ENCODE assay signal across 33 cellular contexts in genomic region chr9:8400378-8400777, GRCh38.
DNase-seq lines count a peak whose midpoint lies in the region; ATAC-seq, FAIRE-seq and TF ChIP-seq lines count a peak whose summit lies in the region.
"Had no signal": no experiment of that assay in that cellular context is flagged by ENCODE, and none has a peak within 500 bp of the region (broad histone marks: within the 10 kb centered on the region; RNA-seq: fewer than 3 reads in every experiment).

No MANE protein-coding gene starts in this region.

- FAIRE-seq in A549 (lab: Jason Lieb, UNC): peak; percentile 18
- peak; percentile 83 for FAIRE-seq in endothelial cell of umbilical vein (lab: Jason Lieb, UNC)
- FAIRE-seq: A204.1 had no signal

- no peak for ATAC-seq in A549
- ATAC-seq in GM19035 (IDR thresholded peaks at IDR 0.05; ENCODE audit: unreplicated experiment): no peak
- no peak for ATAC-seq in HG03442 (IDR thresholded peaks at IDR 0.05; ENCODE audit: unreplicated experiment)
- ATAC-seq: CD8-positive, alpha-beta T cell had no signal

- no peaks in the 10 kb centered on the region for H4K20me1 ChIP-seq in endothelial cell of umbilical vein (replicated peaks; ENCODE audit: control insufficient read depth, extremely low read depth, insufficient read depth, low read length)
- H4K20me1 ChIP-seq: BLaER1; BLaER1 treated with 17β-estradiol and CSF1 and Interleukin-3, amounts not matched to agents 10 nM and 100 nM had no signal

- TF ChIP-seq CTCF in A549 (IDR thresholded peaks at IDR 0.05) (no peak), endothelial cell of umbilical vein (IDR thresholded peaks at IDR 0.05; ENCODE audit: extremely low read depth in 1 of 2, insufficient read depth in 1 of 2, low read depth in 1 of 2, low read length in 2 of 2) (no peak), coronary artery (IDR thresholded peaks at IDR 0.05) (no peak)

- TF ChIP-seq EP300 in A549 (IDR thresholded peaks at IDR 0.05): no peak

- H3K4me3 ChIP-seq in A549 (no peak overlapping the region), endothelial cell of umbilical vein (replicated peaks in 1 of 3; ENCODE audit: insufficient read depth in 1 of 3, low read depth in 1 of 3, low read length in 3 of 3) (no peak overlapping the region), coronary artery (no peak overlapping the region)
- H3K4me3 ChIP-seq: BLaER1; BLaER1 treated with 17β-estradiol and CSF1 and Interleukin-3, amounts not matched to agents 10 nM and 100 nM had no signal

- H3K9me3 ChIP-seq in A549 (no peaks in the 10 kb centered on the region), endothelial cell of umbilical vein (replicated peaks; ENCODE audit: control insufficient read depth, insufficient read depth, low read length) (no peaks in the 10 kb centered on the region)
- H3K9me3 ChIP-seq: BE2C; BLaER1; BLaER1 treated with 17β-estradiol and CSF1 and Interleukin-3, amounts not matched to agents 10 nM and 100 nM; Caco-2 had no signal

- no peaks in the 10 kb centered on the region for H3K27me3 ChIP-seq in endothelial cell of umbilical vein (ENCODE audit: control insufficient read depth in 2 of 2, insufficient read depth in 2 of 2, low read length in 2 of 2)
- H3K27me3 ChIP-seq: BE2C; BLaER1; BLaER1 treated with 17β-estradiol and CSF1 and Interleukin-3, amounts not matched to agents 10 nM and 100 nM had no signal

- dilution Hi-C loops in endothelial cell of umbilical vein (cut with MboI; ENCODE audit: extremely low pct_ligation_motif_present, low sequenced_read_pairs): no loop called here

- CTCF ChIA-PET in A549 (lab: Yijun Ruan, JAX): no interaction called here
- CTCF ChIA-PET in endothelial cell of umbilical vein (lab: Charles Lee): interaction anchor here (0.8 to 0.9 kb wide), 2 partner anchors 10 to 458 kb away, joined by 3 read pairs; no protein-coding TSS in a partner anchor

- H3K27ac ChIP-seq in A549 (no peak overlapping the region), endothelial cell of umbilical vein (ENCODE audit: insufficient read depth, low read depth, low read length) (peak overlapping the region; percentile 29), coronary artery (no peak overlapping the region)
- H3K27ac ChIP-seq: 22Rv1; BLaER1; BLaER1 treated with 17β-estradiol and CSF1 and Interleukin-3, amounts not matched to agents 10 nM and 100 nM; C4-2B had no signal

- DNase-seq in A549 (ENCODE audit: low read depth in 1 of 2, low spot score in 1 of 2) (no peak), dermis blood vessel endothelial cell (peak; percentile 40), endothelial cell of umbilical vein (ENCODE audit: low read depth, low spot score) (peak; percentile 56), glomerular endothelial cell (ENCODE audit: extremely low read depth, low read depth, low spot score) (peak; percentile 7), NOMO-1 (lab: John Stamatoyannopoulos, UW; ENCODE audit: unreplicated experiment in 2 of 2) (no peak), coronary artery (ENCODE audit: low spot score) (no peak)
- DNase-seq: 8988T; ACHN; AML-193; BE2C; C1 segment of cervical spinal cord; Caco-2; Calu3; CD4-positive, alpha-beta memory T cell; CD4-positive, alpha-beta T cell; CD4-positive, CD25-positive, alpha-beta regulatory T cell; CD8-positive, alpha-beta memory T cell; CD8-positive, alpha-beta T cell; COR-L47; DMS 273 treated with DMSO at 0.1 percent for 48 hours; DMS153; DMS53; DMS79; DMS79 treated with DMSO at 0.1 percent for 48 hours; DND-41; EL had no signal

- BruUV-seq in endothelial cell of umbilical vein (replicated peaks; lab: Mats Ljungman, UMichigan): no TSS peak

- no peak for TF ChIP-seq RAD21 in A549 (conservative IDR thresholded peaks at IDR 0.05 in 1 of 2, IDR thresholded peaks at IDR 0.05 in 1 of 2)

- H3K4me2 ChIP-seq in A549 (no peak overlapping the region), endothelial cell of umbilical vein (ENCODE audit: insufficient read depth, low read length) (peak overlapping the region; percentile 31)
- H3K4me2 ChIP-seq: BLaER1; BLaER1 treated with 17β-estradiol and CSF1 and Interleukin-3, amounts not matched to agents 10 nM and 100 nM had no signal

- no peak overlapping the region for H3K9ac ChIP-seq in endothelial cell of umbilical vein (replicated peaks; ENCODE audit: extremely low read depth, insufficient read depth, low read length)
- H3K9ac ChIP-seq: BLaER1; BLaER1 treated with 17β-estradiol and CSF1 and Interleukin-3, amounts not matched to agents 10 nM and 100 nM had no signal

- no peak overlapping the region for H2AFZ ChIP-seq in endothelial cell of umbilical vein (ENCODE audit: low read depth, low read length)

- H3K36me3 ChIP-seq in endothelial cell of umbilical vein (ENCODE audit: control insufficient read depth in 2 of 2, extremely low read depth in 1 of 2, insufficient read depth in 2 of 2, low read length in 2 of 2): no peaks in the 10 kb centered on the region
- H3K36me3 ChIP-seq: BE2C; BLaER1; BLaER1 treated with 17β-estradiol and CSF1 and Interleukin-3, amounts not matched to agents 10 nM and 100 nM had no signal

- intact Hi-C loops in endothelial cell of umbilical vein (cut with micrococcal nuclease): loop anchor here (2.0 kb wide), 1 partner anchor 32 kb away; no protein-coding TSS in a partner anchor

- H3K4me1 ChIP-seq in A549 (no peaks in the 10 kb centered on the region), endothelial cell of umbilical vein (ENCODE audit: control insufficient read depth, extremely low read depth, insufficient read depth, low read length) (peaks cover 14% of the 10 kb centered on the region)
- H3K4me1 ChIP-seq: BE2C; BLaER1; BLaER1 treated with 17β-estradiol and CSF1 and Interleukin-3, amounts not matched to agents 10 nM and 100 nM; Caco-2 had no signal

- no peaks in the 10 kb centered on the region for H3K9me1 ChIP-seq in endothelial cell of umbilical vein (replicated peaks; ENCODE audit: control insufficient read depth, extremely low read depth, insufficient read depth, low read length)

- TF ChIP-seq POLR2A in A549 (IDR thresholded peaks at IDR 0.05; ENCODE audit: low read length) (no peak), endothelial cell of umbilical vein (IDR thresholded peaks at IDR 0.05; ENCODE audit: low read depth, low read length) (no peak)

- H3K79me2 ChIP-seq in endothelial cell of umbilical vein (ENCODE audit: control insufficient read depth, insufficient read depth, low read length): no peaks in the 10 kb centered on the region

- POLR2A ChIA-PET in A549 (lab: Yijun Ruan, JAX): no interaction called here
- POLR2A ChIA-PET in endothelial cell of umbilical vein (lab: Charles Lee): no interaction called here

- 29% methylated on average over 1 of the region's 1 CpG for WGBS in A549 (ENCODE audit: missing lambda C conversion rate)

TF ChIP-seq in A549, 52 proteins besides CTCF, POLR2A, EP300 and RAD21:
- TF ChIP-seq POLR2AphosphoS2 (conservative IDR thresholded peaks at IDR 0.05; ENCODE audit: low read length): no peak
- no peak for TF ChIP-seq EHF (CRISPR knock-in tag; IDR thresholded peaks at IDR 0.05)
- no peak for TF ChIP-seq HOXA7 (CRISPR knock-in tag; IDR thresholded peaks at IDR 0.05)
- TF ChIP-seq FOSB (CRISPR knock-in tag; IDR thresholded peaks at IDR 0.05): no peak
- TF ChIP-seq ZC3H11A (IDR thresholded peaks at IDR 0.05): no peak
- TF ChIP-seq ZSCAN20 (CRISPR knock-in tag; IDR thresholded peaks at IDR 0.05): no peak
- TF ChIP-seq RCOR1 (IDR thresholded peaks at IDR 0.05; ENCODE audit: low read depth, low read length): no peak
- no peak for TF ChIP-seq BHLHE40 (IDR thresholded peaks at IDR 0.05; ENCODE audit: low read depth, low read length)
- TF ChIP-seq KDM5A (IDR thresholded peaks at IDR 0.05): no peak
- no peak for TF ChIP-seq HOXB13 (CRISPR knock-in tag; IDR thresholded peaks at IDR 0.05; ENCODE audit: low read depth)
- TF ChIP-seq HEYL (CRISPR knock-in tag; IDR thresholded peaks at IDR 0.05): no peak
- no peak for TF ChIP-seq ZFP36 (IDR thresholded peaks at IDR 0.05; ENCODE audit: borderline replicate concordance, partially characterized antibody)
- no peak for TF ChIP-seq CHD4 (IDR thresholded peaks at IDR 0.05; ENCODE audit: borderline replicate concordance)
- no peak for TF ChIP-seq CBX2 (IDR thresholded peaks at IDR 0.05; ENCODE audit: borderline replicate concordance, low read depth)
- no peak for TF ChIP-seq PHF8 (IDR thresholded peaks at IDR 0.05; ENCODE audit: borderline replicate concordance, low read depth)
- TF ChIP-seq NR3C1 (IDR thresholded peaks at IDR 0.05): no peak
- no peak for TF ChIP-seq CHD2 (IDR thresholded peaks at IDR 0.05; ENCODE audit: low read length, partially characterized antibody)

TF ChIP-seq in endothelial cell of umbilical vein, 7 proteins besides CTCF, POLR2A, EP300 and RAD21:
- TF ChIP-seq POLR2AphosphoS5 (IDR thresholded peaks at IDR 0.05; ENCODE audit: insufficient read depth, low read depth, low read length) (peak; percentile 30), MAX (IDR thresholded peaks at IDR 0.05; ENCODE audit: insufficient read depth, insufficient read length) (no peak), FOS (IDR thresholded peaks at IDR 0.05; ENCODE audit: borderline replicate concordance, insufficient read depth, low read length) (peak; percentile 85), EZH2 (IDR thresholded peaks at IDR 0.05; ENCODE audit: borderline replicate concordance, low read depth, low read length, severe bottlenecking) (no peak), GATA2 (IDR thresholded peaks at IDR 0.05; ENCODE audit: insufficient read depth, insufficient read length, low read depth, low read length) (peak; percentile 94), JUN (IDR thresholded peaks at IDR 0.05; ENCODE audit: borderline replicate concordance, insufficient read depth, insufficient read length, low read depth) (no peak), MYC (IDR thresholded peaks at IDR 0.05; ENCODE audit: low read depth, low read length) (no peak)

Comparison
In these comparisons a context has a peak if more than half of its experiments do, and no peak if none do; other contexts are left out.
1. DNase-seq: peak in dermis blood vessel endothelial cell (single experiment), endothelial cell of umbilical vein (single experiment) and glomerular endothelial cell (single experiment); none in A549 (0 of 2), NOMO-1 (0 of 2) and coronary artery (single experiment).